ENCODE assay signal across 24 cellular contexts in the genomic region with DNA sequence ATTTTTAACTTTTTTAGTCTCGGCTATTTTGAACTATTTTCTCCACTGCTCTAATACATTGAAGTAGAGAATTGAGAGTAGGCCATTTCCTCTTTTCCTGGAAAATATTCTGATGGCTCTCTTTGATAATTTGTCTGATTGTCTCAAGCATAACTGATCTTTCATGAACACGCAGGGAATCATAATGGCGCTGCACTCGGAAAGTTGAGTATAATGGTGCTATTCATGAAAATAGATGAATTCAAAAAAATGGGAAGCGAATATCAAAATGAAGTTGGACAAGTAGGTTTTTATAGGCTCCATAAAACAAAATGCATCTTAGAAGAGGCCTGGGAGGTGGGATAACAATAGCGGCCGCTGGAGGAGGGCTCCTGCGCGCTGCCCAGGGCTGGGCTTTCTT. TPM values are rescaled to one million over a fixed set of nuclear protein-coding genes. Genes with fewer than 3 reads are reported as not detected.
DNase-seq lines count a peak whose midpoint lies in the region; ATAC-seq and TF ChIP-seq lines count a peak whose summit lies in the region.
"Had no signal": no experiment of that assay in that cellular context is flagged by ENCODE, and none has a peak within 500 bp of the region (broad histone marks: within the 10 kb centered on the region; RNA-seq: fewer than 3 reads in every experiment).

No MANE protein-coding gene starts in this region.

- peaks cover 35% of the 10 kb centered on the region for H3K4me1 Mint-ChIP-seq in mesothelial cell of epicardium

- H3K27me3 Mint-ChIP-seq in mesothelial cell of epicardium (ENCODE audit: low read depth), result no peaks in the 10 kb centered on the region

- intact Hi-C loops in cardiac septum (cut with DNase I), result no loop called here

- H3K4me3 ChIP-seq in right atrium auricular region, result no peak overlapping the region
- H3K4me3 ChIP-seq in skeletal muscle tissue (ENCODE audit: low read length in 3 of 3), result no peak overlapping the region
- H3K4me3 ChIP-seq: dorsolateral prefrontal cortex had no signal

- H3K9me3 Mint-ChIP-seq in mesothelial cell of epicardium, result no peaks in the 10 kb centered on the region
- H3K9me3 Mint-ChIP-seq: activated naive CD4-positive, alpha-beta T cell treated with anti-CD3 and anti-CD28 coated beads, Interleukin-2, amount 10 ng/mL, durations not matched to agents 7 days and 5 days; CD8-positive, alpha-beta T cell; T-helper 2 cell treated with Interferon-gamma antibody and Interleukin-4, amounts not matched to agents 5 μg/mL and 100 μg/mL, for 36 hours had no signal

- DNase-seq in right atrium auricular region (ENCODE audit: low spot score) (no peak), cardiac septum (ENCODE audit: low spot score) (no peak), mesothelial cell of epicardium (ENCODE audit: low spot score in 2 of 2, unreplicated experiment in 2 of 2) (no peak), KG1 (lab: John Stamatoyannopoulos, UW) (no peak)
- no peak for DNase-seq in activated CD4-positive, alpha-beta T cell treated with anti-CD3 and anti-CD28 coated beads, Interleukin-2, amount 50 U/mL, for 1 hour
- DNase-seq: activated CD4-positive, alpha-beta T cell treated with anti-CD3 and anti-CD28 coated beads for 48 hours; activated naive CD4-positive, alpha-beta T cell treated with anti-CD3 and anti-CD28 coated beads, Interleukin-2, amount 10 ng/mL, durations not matched to agents 7 days and 5 days; CD8-positive, alpha-beta T cell; central memory CD4-positive, alpha-beta T cell; DMS53; dorsolateral prefrontal cortex; GF-D8; hypothalamus; NCI-H1105; NCI-H2029 treated with DMSO at 0.1 percent for 48 hours; NCI-H2227 treated with DMSO at 0.1 percent for 48 hours; stimulated activated CD4-positive, alpha-beta T cell treated with anti-CD3 and anti-CD28 coated beads, Interleukin-4, amount 100 ng/mL, for 24 hours; stimulated activated naive B cell treated with anti-CD40 and anti-IgM and Interleukin-4, amounts not matched to agents 10 μg/mL and 1 μg/mL and 100 μg/mL, for 72 hours had no signal

- H3K4me1 ChIP-seq in right atrium auricular region (peaks cover 0 to 88% of the 10 kb centered on the region in 2 donors), skeletal muscle tissue (ENCODE audit: control insufficient read depth in 3 of 3, insufficient read depth in 3 of 3, low read length in 3 of 3) (peaks cover 31 to 50% (median 34%) of the 10 kb centered on the region in 3 donors)

- H3K27ac ChIP-seq in right atrium auricular region (peak overlapping the region; percentile 91 to 93), skeletal muscle tissue (ENCODE audit: low read depth, low read length) (peak overlapping the region; percentile 13)
- H3K27ac ChIP-seq: epithelial cell of prostate, neutrophil had no signal

- no peak for ATAC-seq in HG02678 (IDR thresholded peaks at IDR 0.05; ENCODE audit: unreplicated experiment)
- ATAC-seq in HG03457 (IDR thresholded peaks at IDR 0.05; ENCODE audit: unreplicated experiment), result no peak
- ATAC-seq: CD8-positive, alpha-beta T cell; stimulated activated naive B cell treated with anti-CD40 and anti-IgM and Interleukin-4, amounts not matched to agents 10 μg/mL and 1 μg/mL and 100 μg/mL, for 72 hours had no signal

- no peak for TF ChIP-seq CTCF in right atrium auricular region (IDR thresholded peaks at IDR 0.05)
- TF ChIP-seq CTCF in mesothelial cell of epicardium (IDR thresholded peaks at IDR 0.05; ENCODE audit: unreplicated experiment), result no peak

- H3K27me3 ChIP-seq in right atrium auricular region, result no peaks in the 10 kb centered on the region
- H3K27me3 ChIP-seq in skeletal muscle tissue (ENCODE audit: control insufficient read depth in 3 of 3, insufficient read depth in 3 of 3, low read length in 3 of 3), result peaks cover 0 to 8% (median 1%) of the 10 kb centered on the region in 3 donors

- H3K9ac ChIP-seq in skeletal muscle tissue (ENCODE audit: low read depth in 1 of 3, low read length in 3 of 3), result no peak overlapping the region

- H3K27ac Mint-ChIP-seq in mesothelial cell of epicardium, result peak overlapping the region; percentile 15
- H3K27ac Mint-ChIP-seq: activated naive CD4-positive, alpha-beta T cell treated with anti-CD3 and anti-CD28 coated beads, Interleukin-2, amount 10 ng/mL, durations not matched to agents 7 days and 5 days; CD8-positive, alpha-beta T cell; stimulated activated naive B cell treated with anti-CD40 and anti-IgM and Interleukin-4, amounts not matched to agents 10 μg/mL and 1 μg/mL and 100 μg/mL, for 72 hours; T-helper 2 cell treated with Interferon-gamma antibody and Interleukin-4, amounts not matched to agents 5 μg/mL and 100 μg/mL, for 36 hours had no signal

- H3K36me3 ChIP-seq in right atrium auricular region (no peaks in the 10 kb centered on the region), skeletal muscle tissue (ENCODE audit: control insufficient read depth in 3 of 3, insufficient read depth in 3 of 3, low read length in 3 of 3) (peaks cover 0 to 2% (median 2%) of the 10 kb centered on the region in 3 donors)
- H3K36me3 ChIP-seq: neutrophil had no signal

- no peak overlapping the region for H3K4me3 Mint-ChIP-seq in mesothelial cell of epicardium
- H3K4me3 Mint-ChIP-seq: activated naive CD4-positive, alpha-beta T cell treated with anti-CD3 and anti-CD28 coated beads, Interleukin-2, amount 10 ng/mL, durations not matched to agents 7 days and 5 days; CD8-positive, alpha-beta T cell; stimulated activated naive B cell treated with anti-CD40 and anti-IgM and Interleukin-4, amounts not matched to agents 10 μg/mL and 1 μg/mL and 100 μg/mL, for 72 hours; T-helper 2 cell treated with Interferon-gamma antibody and Interleukin-4, amounts not matched to agents 5 μg/mL and 100 μg/mL, for 36 hours had no signal

- H3K9me3 ChIP-seq in right atrium auricular region (no peaks in the 10 kb centered on the region), skeletal muscle tissue (ENCODE audit: control insufficient read depth in 3 of 3, low read length in 3 of 3) (no peaks in the 10 kb centered on the region)
- H3K9me3 ChIP-seq: neutrophil had no signal

- peaks cover 25% of the 10 kb centered on the region for H3K36me3 Mint-ChIP-seq in mesothelial cell of epicardium
- H3K36me3 Mint-ChIP-seq: activated naive CD4-positive, alpha-beta T cell treated with anti-CD3 and anti-CD28 coated beads, Interleukin-2, amount 10 ng/mL, durations not matched to agents 7 days and 5 days; CD8-positive, alpha-beta T cell had no signal

RNA-seq across cellular contexts. Expression of gene COL4A2, which starts 29.0 kb away (rescaled TPM):
- 100 to 1,000 TPM; 141 to 153 TPM for total RNA-seq in right atrium auricular region
- 165 TPM for total RNA-seq in cardiac septum
- total RNA-seq in mesothelial cell of epicardium, result 432 to 469 TPM (median 449 TPM) in 3 replicates
- total RNA-seq in skeletal muscle tissue, result 511 TPM
- total RNA-seq: CD8-positive, alpha-beta T cell had no signal

RNA-seq across cellular contexts. Expression of gene COL4A1, which starts 29.2 kb away (rescaled TPM):
- 100 to 1,000 TPM; 140 to 201 TPM for total RNA-seq in right atrium auricular region
- total RNA-seq in cardiac septum, result 196 TPM
- 341 to 362 TPM (median 347 TPM) in 3 replicates for total RNA-seq in mesothelial cell of epicardium
- 774 TPM for total RNA-seq in skeletal muscle tissue
- total RNA-seq: CD8-positive, alpha-beta T cell had no signal
